ENCODE assay signal across 8 cellular contexts in genomic region chr5:77645158-77645994, GRCh38. TPM values are rescaled to one million over a fixed set of nuclear protein-coding genes. Genes with fewer than 3 reads are reported as not detected.
DNase-seq lines count a peak whose midpoint lies in the region; ATAC-seq and TF ChIP-seq lines count a peak whose summit lies in the region.

No MANE protein-coding gene starts in this region.

- H3K4me1 ChIP-seq in HUES6 (ENCODE audit: control insufficient read depth, insufficient read depth, low read length) (peaks cover 28% of the 10 kb centered on the region), psoas muscle (peaks cover 7% of the 10 kb centered on the region)

- H3K9ac ChIP-seq in HUES6 (ENCODE audit: low read length) = no peak overlapping the region

- H3K36me3 ChIP-seq in HUES6 (ENCODE audit: control insufficient read depth, insufficient read depth, low read length) (no peaks in the 10 kb centered on the region), psoas muscle (ENCODE audit: insufficient read depth in 1 of 2, low read depth in 1 of 2) (no peaks in the 10 kb centered on the region)

- H3K9me3 ChIP-seq in HUES6 (ENCODE audit: control insufficient read depth, insufficient read depth, low read depth, low read length) (no peaks in the 10 kb centered on the region), psoas muscle (no peaks in the 10 kb centered on the region)

- H3K27me3 ChIP-seq in HUES6 (ENCODE audit: control insufficient read depth, insufficient read depth, low read length) (peaks cover 99% of the 10 kb centered on the region), psoas muscle (ENCODE audit: insufficient read depth in 3 of 3, low read length in 2 of 3) (peaks cover 0 to 69% (median 26%) of the 10 kb centered on the region in 3 donors)

- no peak overlapping the region for H3K27ac ChIP-seq in HUES6 (ENCODE audit: low read depth, low read length)
- H3K27ac ChIP-seq in psoas muscle = no peak overlapping the region

- ATAC-seq in psoas muscle (peak; percentile 71 to 94 (median 86)), HG03196 (IDR thresholded peaks at IDR 0.05; ENCODE audit: unreplicated experiment) (no peak), GM21528 (IDR thresholded peaks at IDR 0.05; ENCODE audit: low FRiP score, unreplicated experiment) (no peak)

- 2 to 4% (median 3%) methylated on average over 54 to 80 of the region's 80 CpGs for WGBS in psoas muscle, 3 donors

- intact Hi-C loops in psoas muscle (cut with DNase I) = loop anchor here (10.0 kb wide), 3 partner anchors 129 to 359 kb away; partner anchors contain the start of gene TBCA (in 1 of the 2)

- DNase-seq in NCI-H187 (lab: John Stamatoyannopoulos, UW) (peak; percentile 30 to 64), NCI-H187 treated with DMSO at 0.1 percent for 48 hours (lab: John Stamatoyannopoulos, UW) (no peak), germinal center (ENCODE audit: low spot score) (peak; percentile 79), psoas muscle (peak in 1 of 2 donors; percentile 30)
- DNase-seq in activated CD4-positive, alpha-beta T cell treated with anti-CD3 and anti-CD28 coated beads, Interleukin-2, amount 50 U/mL, for 48 hours = peak; percentile 49 to 57

- H3K4me3 ChIP-seq in HUES6 (ENCODE audit: low read depth, low read length) = peak overlapping the region; percentile 65
- H3K4me3 ChIP-seq in psoas muscle = peak overlapping the region; percentile 48

- peak; percentile 57 for TF ChIP-seq CTCF in psoas muscle (IDR thresholded peaks at IDR 0.05)

RNA-seq across cellular contexts. Expression of gene OTP, which starts 6.9 kb away (rescaled TPM):
- total RNA-seq in psoas muscle = not detected
- polyA plus RNA-seq in psoas muscle = under 1 TPM in 1 of 3 donors, not detected in 2; 0.01 TPM

Comparison
In these comparisons a context has a peak if more than half of its experiments do, and no peak if none do; other contexts are left out.
1. ATAC-seq: peak in psoas muscle (4 of 4); none in HG03196 (single experiment) and GM21528 (single experiment).